Comparison of ENCODE assay signal across 1 cellular context in the genomic region with DNA sequence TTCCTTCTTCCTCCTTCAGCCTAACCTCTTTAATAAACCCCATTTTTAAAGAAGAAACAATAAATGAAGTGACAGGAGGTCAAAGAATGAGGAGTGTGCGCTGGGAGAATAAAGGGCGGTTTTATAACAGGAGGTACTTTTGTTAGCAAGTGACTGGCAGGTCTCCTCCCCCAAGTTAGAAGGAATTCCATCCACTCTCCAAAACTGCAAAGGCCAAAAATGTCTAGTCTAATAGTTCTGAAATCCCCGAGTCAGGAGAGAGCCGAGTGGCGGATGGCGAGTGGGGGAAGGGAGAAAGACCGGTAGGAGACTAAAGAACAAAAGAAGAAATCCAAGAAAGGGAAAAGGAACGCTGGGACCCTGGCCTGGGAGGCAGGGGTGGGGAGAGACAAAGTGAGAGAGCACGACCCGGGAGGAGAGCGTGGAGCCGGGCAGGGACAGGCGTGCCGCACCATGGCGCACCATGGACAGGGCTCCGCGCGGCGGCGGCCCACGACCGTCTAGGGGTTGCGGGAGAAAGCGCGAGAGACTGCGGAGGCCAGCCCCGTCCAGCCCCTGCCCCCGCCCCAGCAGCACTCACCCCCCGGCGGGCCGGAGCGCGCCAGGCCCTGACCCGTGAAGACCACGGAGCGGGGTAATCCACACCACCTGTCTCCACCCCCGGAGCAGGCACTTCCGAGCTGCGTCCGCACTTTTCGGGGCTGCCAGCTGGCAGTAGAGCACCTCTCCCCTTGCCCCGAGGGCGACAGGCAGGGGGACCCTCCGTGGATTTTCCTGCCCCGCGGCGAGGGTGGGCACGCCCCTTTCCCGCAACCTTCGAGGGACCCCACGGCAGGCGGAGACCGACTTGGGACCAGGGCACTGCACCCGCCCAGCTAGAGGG.
TF ChIP-seq lines count a peak whose summit lies in the region.

No MANE protein-coding gene starts in this region.

TF ChIP-seq in HepG2, 621 proteins besides CTCF, POLR2A, EP300 and RAD21 (continued from another document and continues in another):
- TF ChIP-seq, protein P1, sequence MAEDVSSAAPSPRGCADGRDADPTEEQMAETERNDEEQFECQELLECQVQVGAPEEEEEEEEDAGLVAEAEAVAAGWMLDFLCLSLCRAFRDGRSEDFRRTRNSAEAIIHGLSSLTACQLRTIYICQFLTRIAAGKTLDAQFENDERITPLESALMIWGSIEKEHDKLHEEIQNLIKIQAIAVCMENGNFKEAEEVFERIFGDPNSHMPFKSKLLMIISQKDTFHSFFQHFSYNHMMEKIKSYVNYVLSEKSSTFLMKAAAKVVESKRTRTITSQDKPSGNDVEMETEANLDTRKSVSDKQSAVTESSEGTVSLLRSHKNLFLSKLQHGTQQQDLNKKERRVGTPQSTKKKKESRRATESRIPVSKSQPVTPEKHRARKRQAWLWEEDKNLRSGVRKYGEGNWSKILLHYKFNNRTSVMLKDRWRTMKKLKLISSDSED (CRISPR knock-in tag; IDR thresholded peaks at IDR 0.05) = no peak
- TF ChIP-seq HDAC2 (CRISPR knock-in tag; IDR thresholded peaks at IDR 0.05) = peak; percentile 41; the same call in 1 of the 2 replicates
- TF ChIP-seq, protein P2, sequence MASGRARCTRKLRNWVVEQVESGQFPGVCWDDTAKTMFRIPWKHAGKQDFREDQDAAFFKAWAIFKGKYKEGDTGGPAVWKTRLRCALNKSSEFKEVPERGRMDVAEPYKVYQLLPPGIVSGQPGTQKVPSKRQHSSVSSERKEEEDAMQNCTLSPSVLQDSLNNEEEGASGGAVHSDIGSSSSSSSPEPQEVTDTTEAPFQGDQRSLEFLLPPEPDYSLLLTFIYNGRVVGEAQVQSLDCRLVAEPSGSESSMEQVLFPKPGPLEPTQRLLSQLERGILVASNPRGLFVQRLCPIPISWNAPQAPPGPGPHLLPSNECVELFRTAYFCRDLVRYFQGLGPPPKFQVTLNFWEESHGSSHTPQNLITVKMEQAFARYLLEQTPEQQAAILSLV (CRISPR knock-in tag; IDR thresholded peaks at IDR 0.05; ENCODE audit: borderline replicate concordance) = 0 out of 2 replicates have a peak, but pooled peaks have one; percentile 9
- peak; percentile 83 for TF ChIP-seq ZSCAN21 (CRISPR knock-in tag; IDR thresholded peaks at IDR 0.05; ENCODE audit: borderline replicate concordance)
- TF ChIP-seq, protein P3, sequence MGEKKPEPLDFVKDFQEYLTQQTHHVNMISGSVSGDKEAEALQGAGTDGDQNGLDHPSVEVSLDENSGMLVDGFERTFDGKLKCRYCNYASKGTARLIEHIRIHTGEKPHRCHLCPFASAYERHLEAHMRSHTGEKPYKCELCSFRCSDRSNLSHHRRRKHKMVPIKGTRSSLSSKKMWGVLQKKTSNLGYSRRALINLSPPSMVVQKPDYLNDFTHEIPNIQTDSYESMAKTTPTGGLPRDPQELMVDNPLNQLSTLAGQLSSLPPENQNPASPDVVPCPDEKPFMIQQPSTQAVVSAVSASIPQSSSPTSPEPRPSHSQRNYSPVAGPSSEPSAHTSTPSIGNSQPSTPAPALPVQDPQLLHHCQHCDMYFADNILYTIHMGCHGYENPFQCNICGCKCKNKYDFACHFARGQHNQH (CRISPR knock-in tag; IDR thresholded peaks at IDR 0.05) = no peak
- no peak for TF ChIP-seq MYNN (CRISPR knock-in tag; IDR thresholded peaks at IDR 0.05; ENCODE audit: low read depth)
- TF ChIP-seq RCOR2 (CRISPR knock-in tag; IDR thresholded peaks at IDR 0.05) = no peak
- TF ChIP-seq SATB2 (CRISPR knock-in tag; IDR thresholded peaks at IDR 0.05) = no peak
- TF ChIP-seq SP5 (CRISPR knock-in tag; IDR thresholded peaks at IDR 0.05; ENCODE audit: borderline replicate concordance, low read depth) = peak; percentile 33; the same call in 1 of the 2 replicates
- no peak; the same call in 1 of the 2 replicates for TF ChIP-seq ZFP82 (CRISPR knock-in tag; IDR thresholded peaks at IDR 0.05; ENCODE audit: borderline replicate concordance)
- TF ChIP-seq NFE2L1 (CRISPR knock-in tag; IDR thresholded peaks at IDR 0.05; ENCODE audit: borderline replicate concordance) = no peak
- no peak for TF ChIP-seq ZNF780A (CRISPR knock-in tag; IDR thresholded peaks at IDR 0.05)
- TF ChIP-seq, protein P4, sequence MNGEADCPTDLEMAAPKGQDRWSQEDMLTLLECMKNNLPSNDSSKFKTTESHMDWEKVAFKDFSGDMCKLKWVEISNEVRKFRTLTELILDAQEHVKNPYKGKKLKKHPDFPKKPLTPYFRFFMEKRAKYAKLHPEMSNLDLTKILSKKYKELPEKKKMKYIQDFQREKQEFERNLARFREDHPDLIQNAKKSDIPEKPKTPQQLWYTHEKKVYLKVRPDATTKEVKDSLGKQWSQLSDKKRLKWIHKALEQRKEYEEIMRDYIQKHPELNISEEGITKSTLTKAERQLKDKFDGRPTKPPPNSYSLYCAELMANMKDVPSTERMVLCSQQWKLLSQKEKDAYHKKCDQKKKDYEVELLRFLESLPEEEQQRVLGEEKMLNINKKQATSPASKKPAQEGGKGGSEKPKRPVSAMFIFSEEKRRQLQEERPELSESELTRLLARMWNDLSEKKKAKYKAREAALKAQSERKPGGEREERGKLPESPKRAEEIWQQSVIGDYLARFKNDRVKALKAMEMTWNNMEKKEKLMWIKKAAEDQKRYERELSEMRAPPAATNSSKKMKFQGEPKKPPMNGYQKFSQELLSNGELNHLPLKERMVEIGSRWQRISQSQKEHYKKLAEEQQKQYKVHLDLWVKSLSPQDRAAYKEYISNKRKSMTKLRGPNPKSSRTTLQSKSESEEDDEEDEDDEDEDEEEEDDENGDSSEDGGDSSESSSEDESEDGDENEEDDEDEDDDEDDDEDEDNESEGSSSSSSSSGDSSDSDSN (CRISPR knock-in tag; IDR thresholded peaks at IDR 0.05) = no peak
- TF ChIP-seq, protein P5, sequence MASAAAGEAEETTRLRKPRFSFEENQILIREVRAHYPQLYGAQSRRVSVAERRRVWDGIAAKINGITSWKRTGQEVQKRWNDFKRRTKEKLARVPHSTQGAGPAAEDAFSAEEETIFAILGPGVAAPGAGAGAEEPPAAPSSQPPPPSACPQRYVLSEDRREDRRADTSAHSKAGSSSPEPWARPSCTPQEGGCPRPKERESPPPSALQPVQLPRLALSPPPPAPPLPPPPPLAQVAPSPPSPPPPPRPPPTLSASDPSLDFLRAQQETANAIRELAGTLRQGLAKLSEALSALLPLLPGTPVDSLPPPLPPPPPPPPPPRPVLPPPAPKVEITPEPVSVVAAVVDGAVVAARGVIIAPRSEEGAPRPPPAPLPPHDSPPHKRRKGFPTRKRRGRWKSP (CRISPR knock-in tag; IDR thresholded peaks at IDR 0.05) = no peak
- no peak for TF ChIP-seq CREB1 (IDR thresholded peaks at IDR 0.05)
- TF ChIP-seq CREB1 (CRISPR knock-in tag; IDR thresholded peaks at IDR 0.05) = no peak
- TF ChIP-seq ZKSCAN1 (IDR thresholded peaks at IDR 0.05; ENCODE audit: low read length) = no peak
- TF ChIP-seq, protein P6, sequence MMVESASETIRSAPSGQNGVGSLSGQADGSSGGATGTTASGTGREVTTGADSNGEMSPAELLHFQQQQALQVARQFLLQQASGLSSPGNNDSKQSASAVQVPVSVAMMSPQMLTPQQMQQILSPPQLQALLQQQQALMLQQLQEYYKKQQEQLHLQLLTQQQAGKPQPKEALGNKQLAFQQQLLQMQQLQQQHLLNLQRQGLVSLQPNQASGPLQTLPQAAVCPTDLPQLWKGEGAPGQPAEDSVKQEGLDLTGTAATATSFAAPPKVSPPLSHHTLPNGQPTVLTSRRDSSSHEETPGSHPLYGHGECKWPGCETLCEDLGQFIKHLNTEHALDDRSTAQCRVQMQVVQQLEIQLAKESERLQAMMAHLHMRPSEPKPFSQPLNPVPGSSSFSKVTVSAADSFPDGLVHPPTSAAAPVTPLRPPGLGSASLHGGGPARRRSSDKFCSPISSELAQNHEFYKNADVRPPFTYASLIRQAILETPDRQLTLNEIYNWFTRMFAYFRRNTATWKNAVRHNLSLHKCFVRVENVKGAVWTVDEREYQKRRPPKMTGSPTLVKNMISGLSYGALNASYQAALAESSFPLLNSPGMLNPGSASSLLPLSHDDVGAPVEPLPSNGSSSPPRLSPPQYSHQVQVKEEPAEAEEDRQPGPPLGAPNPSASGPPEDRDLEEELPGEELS (CRISPR knock-in tag; IDR thresholded peaks at IDR 0.05) = no peak
- TF ChIP-seq ZNF746 (CRISPR knock-in tag; IDR thresholded peaks at IDR 0.05) = no peak
- TF ChIP-seq ZNF724P (CRISPR knock-in tag; IDR thresholded peaks at IDR 0.05; ENCODE audit: borderline replicate concordance) = no peak
- TF ChIP-seq MAFF (IDR thresholded peaks at IDR 0.05; ENCODE audit: low read depth, low read length) = no peak
- no peak for TF ChIP-seq RBM22 (optimal IDR thresholded peaks at IDR 0.05; ENCODE audit: low read length)
- TF ChIP-seq HNRNPLL (IDR thresholded peaks at IDR 0.05; ENCODE audit: low read depth, low read length, poor library complexity, severe bottlenecking) = peak; percentile 52
- TF ChIP-seq, protein P7, sequence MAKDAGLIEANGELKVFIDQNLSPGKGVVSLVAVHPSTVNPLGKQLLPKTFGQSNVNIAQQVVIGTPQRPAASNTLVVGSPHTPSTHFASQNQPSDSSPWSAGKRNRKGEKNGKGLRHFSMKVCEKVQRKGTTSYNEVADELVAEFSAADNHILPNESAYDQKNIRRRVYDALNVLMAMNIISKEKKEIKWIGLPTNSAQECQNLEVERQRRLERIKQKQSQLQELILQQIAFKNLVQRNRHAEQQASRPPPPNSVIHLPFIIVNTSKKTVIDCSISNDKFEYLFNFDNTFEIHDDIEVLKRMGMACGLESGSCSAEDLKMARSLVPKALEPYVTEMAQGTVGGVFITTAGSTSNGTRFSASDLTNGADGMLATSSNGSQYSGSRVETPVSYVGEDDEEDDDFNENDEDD (CRISPR knock-in tag; IDR thresholded peaks at IDR 0.05; ENCODE audit: borderline replicate concordance) = no peak
- no peak for TF ChIP-seq ZNF850 (CRISPR knock-in tag; conservative IDR thresholded peaks at IDR 0.05)
- no peak; the same call in 1 of the 2 replicates for TF ChIP-seq KMT2A (CRISPR knock-in tag; IDR thresholded peaks at IDR 0.05)
- TF ChIP-seq, protein P8, sequence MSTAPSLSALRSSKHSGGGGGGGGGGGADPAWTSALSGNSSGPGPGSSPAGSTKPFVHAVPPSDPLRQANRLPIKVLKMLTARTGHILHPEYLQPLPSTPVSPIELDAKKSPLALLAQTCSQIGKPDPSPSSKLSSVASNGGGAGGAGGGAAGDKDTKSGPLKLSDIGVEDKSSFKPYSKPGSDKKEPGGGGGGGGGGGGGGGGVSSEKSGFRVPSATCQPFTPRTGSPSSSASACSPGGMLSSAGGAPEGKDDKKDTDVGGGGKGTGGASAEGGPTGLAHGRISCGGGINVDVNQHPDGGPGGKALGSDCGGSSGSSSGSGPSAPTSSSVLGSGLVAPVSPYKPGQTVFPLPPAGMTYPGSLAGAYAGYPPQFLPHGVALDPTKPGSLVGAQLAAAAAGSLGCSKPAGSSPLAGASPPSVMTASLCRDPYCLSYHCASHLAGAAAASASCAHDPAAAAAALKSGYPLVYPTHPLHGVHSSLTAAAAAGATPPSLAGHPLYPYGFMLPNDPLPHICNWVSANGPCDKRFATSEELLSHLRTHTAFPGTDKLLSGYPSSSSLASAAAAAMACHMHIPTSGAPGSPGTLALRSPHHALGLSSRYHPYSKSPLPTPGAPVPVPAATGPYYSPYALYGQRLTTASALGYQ (CRISPR knock-in tag; IDR thresholded peaks at IDR 0.05) = no peak
- peak; percentile 54; the same call in 1 of the 2 replicates for TF ChIP-seq KDM2A (CRISPR knock-in tag; IDR thresholded peaks at IDR 0.05; ENCODE audit: borderline replicate concordance, low read depth)
- TF ChIP-seq ZNF17 (CRISPR knock-in tag; IDR thresholded peaks at IDR 0.05) = no peak
- TF ChIP-seq ZEB1 (IDR thresholded peaks at IDR 0.05; ENCODE audit: insufficient replicate concordance, low read depth) = no peak
- no peak for TF ChIP-seq ZFX (CRISPR knock-in tag; IDR thresholded peaks at IDR 0.05; ENCODE audit: low read depth)
- TF ChIP-seq ZNF124 (CRISPR knock-in tag; IDR thresholded peaks at IDR 0.05) = no peak
- TF ChIP-seq, protein P9, sequence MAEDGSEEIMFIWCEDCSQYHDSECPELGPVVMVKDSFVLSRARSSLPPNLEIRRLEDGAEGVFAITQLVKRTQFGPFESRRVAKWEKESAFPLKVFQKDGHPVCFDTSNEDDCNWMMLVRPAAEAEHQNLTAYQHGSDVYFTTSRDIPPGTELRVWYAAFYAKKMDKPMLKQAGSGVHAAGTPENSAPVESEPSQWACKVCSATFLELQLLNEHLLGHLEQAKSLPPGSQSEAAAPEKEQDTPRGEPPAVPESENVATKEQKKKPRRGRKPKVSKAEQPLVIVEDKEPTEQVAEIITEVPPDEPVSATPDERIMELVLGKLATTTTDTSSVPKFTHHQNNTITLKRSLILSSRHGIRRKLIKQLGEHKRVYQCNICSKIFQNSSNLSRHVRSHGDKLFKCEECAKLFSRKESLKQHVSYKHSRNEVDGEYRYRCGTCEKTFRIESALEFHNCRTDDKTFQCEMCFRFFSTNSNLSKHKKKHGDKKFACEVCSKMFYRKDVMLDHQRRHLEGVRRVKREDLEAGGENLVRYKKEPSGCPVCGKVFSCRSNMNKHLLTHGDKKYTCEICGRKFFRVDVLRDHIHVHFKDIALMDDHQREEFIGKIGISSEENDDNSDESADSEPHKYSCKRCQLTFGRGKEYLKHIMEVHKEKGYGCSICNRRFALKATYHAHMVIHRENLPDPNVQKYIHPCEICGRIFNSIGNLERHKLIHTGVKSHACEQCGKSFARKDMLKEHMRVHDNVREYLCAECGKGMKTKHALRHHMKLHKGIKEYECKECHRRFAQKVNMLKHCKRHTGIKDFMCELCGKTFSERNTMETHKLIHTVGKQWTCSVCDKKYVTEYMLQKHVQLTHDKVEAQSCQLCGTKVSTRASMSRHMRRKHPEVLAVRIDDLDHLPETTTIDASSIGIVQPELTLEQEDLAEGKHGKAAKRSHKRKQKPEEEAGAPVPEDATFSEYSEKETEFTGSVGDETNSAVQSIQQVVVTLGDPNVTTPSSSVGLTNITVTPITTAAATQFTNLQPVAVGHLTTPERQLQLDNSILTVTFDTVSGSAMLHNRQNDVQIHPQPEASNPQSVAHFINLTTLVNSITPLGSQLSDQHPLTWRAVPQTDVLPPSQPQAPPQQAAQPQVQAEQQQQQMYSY (CRISPR knock-in tag; IDR thresholded peaks at IDR 0.05) = no peak
- no peak for TF ChIP-seq MYC (CRISPR knock-in tag; IDR thresholded peaks at IDR 0.05; ENCODE audit: borderline replicate concordance)
- no peak for TF ChIP-seq EEA1 (CRISPR knock-in tag; IDR thresholded peaks at IDR 0.05; ENCODE audit: borderline replicate concordance)
